Comparison of ENCODE assay signal across 18 cellular contexts in genomic region chr2:145185696-145186095, GRCh38.
DNase-seq lines count a peak whose midpoint lies in the region; ATAC-seq and TF ChIP-seq lines count a peak whose summit lies in the region.
"Had no signal": no experiment of that assay in that cellular context is flagged by ENCODE, and none has a peak within 500 bp of the region (broad histone marks: within the 10 kb centered on the region; RNA-seq: fewer than 3 reads in every experiment).

No MANE protein-coding gene starts in this region.

- no peaks in the 10 kb centered on the region for H3K79me1 ChIP-seq in IMR-90 (ENCODE audit: low read depth in 1 of 2, low read length in 2 of 2)

- H3K4me1 ChIP-seq in ACC112 (ENCODE audit: control insufficient read depth, insufficient read depth, low read length, unreplicated experiment), result peaks cover 17% of the 10 kb centered on the region
- peaks cover 1% of the 10 kb centered on the region; the same call in 1 of the 2 replicates for H3K4me1 ChIP-seq in IMR-90 (ENCODE audit: control insufficient read depth, insufficient read depth, low read length)
- H3K4me1 ChIP-seq in right atrium auricular region, result no peaks in the 10 kb centered on the region
- H3K4me1 ChIP-seq in spleen, result peaks cover 0 to 9% (median 0%) of the 10 kb centered on the region in 6 donors
- no peaks in the 10 kb centered on the region for H3K4me1 ChIP-seq in endodermal cell (ENCODE audit: control insufficient read depth, insufficient read depth, low read length)
- H3K4me1 ChIP-seq: stomach had no signal

- no peak overlapping the region for H4K91ac ChIP-seq in IMR-90 (ENCODE audit: insufficient read depth, low read depth, low read length)

- 0 out of 2 replicates have a peak, but pooled peaks cover 2% of the 10 kb centered on the region for H3K9me1 ChIP-seq in IMR-90 (ENCODE audit: insufficient read depth, low read length)

- H2AK5ac ChIP-seq in IMR-90 (ENCODE audit: low read depth, low read length), result 0 out of 2 replicates have a peak overlapping the region, but pooled peaks have one; percentile 31

- DNase-seq in IMR-90 (peak; percentile 84), choroid plexus epithelial cell (ENCODE audit: low read depth) (peak; percentile 31), right atrium auricular region (ENCODE audit: low spot score) (no peak), glomerular visceral epithelial cell (ENCODE audit: extremely low spot score) (no peak), spleen (no peak), KBM-7 (no peak), endodermal cell (no peak)
- DNase-seq: activated CD4-positive, alpha-beta T cell treated with anti-CD3 and anti-CD28 coated beads, Interleukin-2, amount 10 ng/mL, durations not matched to agents 7 days and 5 days; activated naive CD4-positive, alpha-beta T cell treated with anti-CD3 and anti-CD28 coated beads for 36 hours; CD8-positive, alpha-beta memory T cell; NCI-H187; NCI-H524; PC-9; stimulated activated CD4-positive, alpha-beta T cell treated with anti-CD3 and anti-CD28 coated beads, Interleukin-1b, Interleukin-23, amount 100 ng/mL, for 48 hours; stomach had no signal

- H4K5ac ChIP-seq in IMR-90 (ENCODE audit: low read depth, low read length), result no peak overlapping the region

- peak overlapping the region; percentile 12 for H2BK5ac ChIP-seq in IMR-90 (ENCODE audit: low read depth, low read length, poor library complexity, severe bottlenecking)

- no peak overlapping the region for H3K9ac ChIP-seq in IMR-90 (ENCODE audit: low read depth, low read length)
- no peak overlapping the region for H3K9ac ChIP-seq in endodermal cell (ENCODE audit: extremely low read depth, low read length, poor library complexity, severe bottlenecking)

- H4K8ac ChIP-seq in IMR-90 (ENCODE audit: low read depth in 2 of 2, low read length in 2 of 2), result peak overlapping the region in 1 of 2 experiments; percentile 30; a peak in 1 of 4 replicates

- H3K4me3 Mint-ChIP-seq in endodermal cell, result no peak overlapping the region
- H3K4me3 Mint-ChIP-seq: activated CD4-positive, alpha-beta T cell treated with anti-CD3 and anti-CD28 coated beads, Interleukin-2, amount 10 ng/mL, durations not matched to agents 7 days and 5 days; activated naive CD4-positive, alpha-beta T cell treated with anti-CD3 and anti-CD28 coated beads for 36 hours; CD8-positive, alpha-beta memory T cell; neural crest cell had no signal

- CTCF ChIA-PET in IMR-90 (lab: Yijun Ruan, JAX), result interaction anchor here (0.7 kb wide), 1 partner anchor 207 kb away, joined by 3 read pairs; no protein-coding TSS in a partner anchor

- H3K4me3 ChIP-seq in ACC112 (ENCODE audit: low read depth, low read length), result no peak overlapping the region
- H3K4me3 ChIP-seq in IMR-90 (ENCODE audit: insufficient read depth, low read depth, low read length), result no peak overlapping the region
- no peak overlapping the region for H3K4me3 ChIP-seq in choroid plexus epithelial cell (ENCODE audit: low read depth, low read length)
- no peak overlapping the region for H3K4me3 ChIP-seq in right atrium auricular region
- H3K4me3 ChIP-seq in spleen, result no peak overlapping the region
- no peak overlapping the region for H3K4me3 ChIP-seq in endodermal cell (ENCODE audit: low read length)
- H3K4me3 ChIP-seq: coronary artery, PC-9, stomach had no signal

- H3K18ac ChIP-seq in IMR-90 (ENCODE audit: low read depth, low read length), result no peak overlapping the region

- dilution Hi-C loops in IMR-90 (cut with HindIII; ENCODE audit: low sequenced_read_pairs, unreplicated experiment), result no loop called here

- H3K4me1 Mint-ChIP-seq in endodermal cell, result peaks cover 7% of the 10 kb centered on the region
- H3K4me1 Mint-ChIP-seq: activated CD4-positive, alpha-beta T cell treated with anti-CD3 and anti-CD28 coated beads, Interleukin-2, amount 10 ng/mL, durations not matched to agents 7 days and 5 days; CD8-positive, alpha-beta memory T cell had no signal

- H2BK15ac ChIP-seq in IMR-90 (ENCODE audit: low read depth, low read length), result no peak overlapping the region

- H3K9me3 ChIP-seq in IMR-90 (ENCODE audit: control insufficient read depth, insufficient read depth, low read length) (no peaks in the 10 kb centered on the region), right atrium auricular region (no peaks in the 10 kb centered on the region), spleen (no peaks in the 10 kb centered on the region), endodermal cell (ENCODE audit: control insufficient read depth, low read length) (no peaks in the 10 kb centered on the region)
- H3K9me3 ChIP-seq: stomach had no signal

- H3K9me3 Mint-ChIP-seq in endodermal cell, result no peaks in the 10 kb centered on the region
- H3K9me3 Mint-ChIP-seq: activated CD4-positive, alpha-beta T cell treated with anti-CD3 and anti-CD28 coated beads, Interleukin-2, amount 10 ng/mL, durations not matched to agents 7 days and 5 days; CD8-positive, alpha-beta memory T cell; neural crest cell had no signal

- WGBS in IMR-90 (ENCODE audit: extremely low coverage in 2 of 2, insufficient read length in 1 of 2), 2 experiments, result no CpG with 5 or more reads among the region's 3 CpGs
- WGBS in spleen, 5 donors, result 92 to 97% (median 95%) methylated on average over 3 of the region's 3 CpGs
- WGBS in endodermal cell (ENCODE audit: insufficient coverage in 1 of 2, insufficient read length in 1 of 2), 2 experiments, result 97 to 100% methylated on average over 1 to 3 of the region's 3 CpGs

- H2BK20ac ChIP-seq in IMR-90 (ENCODE audit: low read depth, low read length), result no peak overlapping the region

- no peak overlapping the region for H3K27ac Mint-ChIP-seq in endodermal cell
- H3K27ac Mint-ChIP-seq: activated CD4-positive, alpha-beta T cell treated with anti-CD3 and anti-CD28 coated beads, Interleukin-2, amount 10 ng/mL, durations not matched to agents 7 days and 5 days; activated naive CD4-positive, alpha-beta T cell treated with anti-CD3 and anti-CD28 coated beads for 36 hours had no signal

- no TSS peak for BruUV-seq in IMR-90 (replicated peaks; lab: Mats Ljungman, UMichigan)

- TF ChIP-seq POLR2A in IMR-90 (IDR thresholded peaks at IDR 0.05; ENCODE audit: low read depth, low read length), result no peak
- no peak for TF ChIP-seq POLR2A in spleen (IDR thresholded peaks at IDR 0.05)

- no peak for TF ChIP-seq RAD21 in IMR-90 (IDR thresholded peaks at IDR 0.05; ENCODE audit: low read length)

- H3K23ac ChIP-seq in IMR-90 (ENCODE audit: low read depth, low read length), result no peak overlapping the region

- TF ChIP-seq CTCF in IMR-90 (conservative IDR thresholded peaks at IDR 0.05; ENCODE audit: low read depth, low read length) (no peak), choroid plexus epithelial cell (conservative IDR thresholded peaks at IDR 0.05; ENCODE audit: low read depth, low read length) (no peak), right atrium auricular region (IDR thresholded peaks at IDR 0.05) (no peak), spleen (IDR thresholded peaks at IDR 0.05 in 8 of 11, conservative IDR thresholded peaks at IDR 0.05 in 3 of 11) (no peak), endodermal cell (conservative IDR thresholded peaks at IDR 0.05) (no peak)

- H2AFZ ChIP-seq in ACC112 (ENCODE audit: low read length, unreplicated experiment) (no peak overlapping the region), IMR-90 (replicated peaks; ENCODE audit: low read length, poor library complexity) (no peak overlapping the region)
- H2AFZ ChIP-seq: PC-9 had no signal

- in situ Hi-C loops in IMR-90 (cut with MboI; ENCODE audit: low sequenced_read_pairs) (no loop called here), KBM-7 (cut with MboI; ENCODE audit: low pct_unique_long_range_greater_than_20kb, low sequenced_read_pairs) (no loop called here)

- no peak overlapping the region for H3K14ac ChIP-seq in IMR-90 (replicated peaks; ENCODE audit: low read depth, low read length)

- no peak overlapping the region for H3K4ac ChIP-seq in IMR-90 (ENCODE audit: low read depth, low read length)

- H3K27me3 ChIP-seq in ACC112 (ENCODE audit: insufficient read depth, low read length) (no peaks in the 10 kb centered on the region), IMR-90 (ENCODE audit: control insufficient read depth, insufficient read depth, low read length) (no peaks in the 10 kb centered on the region), right atrium auricular region (no peaks in the 10 kb centered on the region), spleen (replicated peaks in 1 of 7) (no peaks in the 10 kb centered on the region), endodermal cell (ENCODE audit: control insufficient read depth, insufficient read depth, low read length, poor library complexity, severe bottlenecking) (no peaks in the 10 kb centered on the region)
- H3K27me3 ChIP-seq: stomach had no signal

- intact Hi-C loops in IMR-90 (cut with micrococcal nuclease) (loop anchor here (1.0 to 10.0 kb wide), 2 partner anchors 27 to 1049 kb away; no protein-coding TSS in a partner anchor), spleen (cut with DNase I; ENCODE audit: low total_unique reads) (no loop called here)

- peak; percentile 82 for ATAC-seq in IMR-90 (ENCODE audit: low read depth)

- no peak overlapping the region for H3K4me2 ChIP-seq in IMR-90 (ENCODE audit: low read depth, low read length)
- H3K4me2 ChIP-seq: PC-9 had no signal

- no peak overlapping the region for H2AK9ac ChIP-seq in IMR-90 (replicated peaks; ENCODE audit: low read depth, low read length, poor library complexity)

- POLR2A ChIA-PET in IMR-90 (lab: Charles Lee; ENCODE audit: unreplicated experiment), result interaction anchor here (0.6 kb wide), 1 partner anchor 645 kb away, joined by 3 read pairs; no protein-coding TSS in a partner anchor

- no peak overlapping the region for H2BK120ac ChIP-seq in IMR-90 (ENCODE audit: low read depth, low read length)

- H3K36me3 ChIP-seq in ACC112 (ENCODE audit: insufficient read depth, low read length) (no peaks in the 10 kb centered on the region), IMR-90 (ENCODE audit: control insufficient read depth, insufficient read depth, low read length) (no peaks in the 10 kb centered on the region), right atrium auricular region (no peaks in the 10 kb centered on the region), spleen (no peaks in the 10 kb centered on the region), endodermal cell (ENCODE audit: control insufficient read depth, insufficient read depth, low read length) (no peaks in the 10 kb centered on the region)
- H3K36me3 ChIP-seq: stomach had no signal

- H3K27me3 Mint-ChIP-seq in endodermal cell (ENCODE audit: insufficient read depth), result no peaks in the 10 kb centered on the region
- H3K27me3 Mint-ChIP-seq: activated CD4-positive, alpha-beta T cell treated with anti-CD3 and anti-CD28 coated beads, Interleukin-2, amount 10 ng/mL, durations not matched to agents 7 days and 5 days had no signal

- H4K20me1 ChIP-seq in IMR-90 (ENCODE audit: insufficient read depth, low read length), result no peaks in the 10 kb centered on the region

- no peaks in the 10 kb centered on the region for H3K36me3 Mint-ChIP-seq in endodermal cell (ENCODE audit: low read depth)
- H3K36me3 Mint-ChIP-seq: CD8-positive, alpha-beta memory T cell had no signal

- H3K27ac ChIP-seq in ACC112 (ENCODE audit: low read depth, low read length) (peak overlapping the region; percentile 35; the same call in 1 of the 2 replicates), IMR-90 (ENCODE audit: insufficient read depth, low read length) (no peak overlapping the region), right atrium auricular region (peak overlapping the region; percentile 22 to 58), spleen (no peak overlapping the region), endodermal cell (ENCODE audit: low read depth, low read length) (no peak overlapping the region)
- H3K27ac ChIP-seq: PC-9, stomach had no signal

- no peaks in the 10 kb centered on the region for H3K79me2 ChIP-seq in ACC112 (ENCODE audit: control insufficient read depth, insufficient read depth, low read length, unreplicated experiment)

- no peak overlapping the region for H3K56ac ChIP-seq in IMR-90 (ENCODE audit: extremely low read depth, insufficient read depth, low read length)

Comparison
In these comparisons a context has a peak if more than half of its experiments do, and no peak if none do; other contexts are left out.
1. H3K27ac ChIP-seq: peak in ACC112 (single experiment) and right atrium auricular region (2 of 2); none in IMR-90 (single experiment), spleen (0 of 8) and endodermal cell (single experiment).
2. DNase-seq: peak in IMR-90 (single experiment) and choroid plexus epithelial cell (single experiment); none in right atrium auricular region (single experiment), glomerular visceral epithelial cell (single experiment), spleen (single experiment), KBM-7 (single experiment) and endodermal cell (single experiment).